21 cellular contexts compared by ENCODE assay signal in the genomic region with DNA sequence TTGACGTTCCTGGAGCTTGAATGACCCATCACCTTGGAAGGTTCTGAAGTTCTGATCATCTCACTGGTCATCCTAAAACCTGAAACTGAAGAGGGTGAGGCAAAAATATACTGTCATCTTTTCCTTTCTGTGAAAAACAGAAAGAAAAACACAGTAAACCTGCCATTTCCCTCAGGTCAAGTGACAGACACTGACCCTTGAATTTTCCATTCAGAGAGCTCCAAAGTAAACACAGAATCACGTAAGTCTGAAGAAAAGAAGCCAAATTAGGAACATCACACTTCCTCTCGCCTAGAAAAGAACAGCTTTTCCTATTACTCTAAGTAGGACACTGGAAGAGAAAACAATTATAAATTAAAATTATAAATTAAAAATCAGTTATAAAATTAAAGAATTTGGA.
A peak's percentile ranks its signal among the peaks of the same experiment; 100 is the strongest.
DNase-seq lines count a peak whose midpoint lies in the region; ATAC-seq and TF ChIP-seq lines count a peak whose summit lies in the region.
"Had no signal": no experiment of that assay in that cellular context is flagged by ENCODE, and none has a peak within 500 bp of the region (broad histone marks: within the 10 kb centered on the region; RNA-seq: fewer than 3 reads in every experiment).

No MANE protein-coding gene starts in this region.

- no peak for TF ChIP-seq EP300 in gastroesophageal sphincter (IDR thresholded peaks at IDR 0.05)
- peak; percentile 87 to 93 for TF ChIP-seq EP300 in tibial nerve (IDR thresholded peaks at IDR 0.05)

- no peaks in the 10 kb centered on the region for H3K79me2 ChIP-seq in mesendoderm (ENCODE audit: control insufficient read depth, insufficient read depth, low read length)

- H3K27ac Mint-ChIP-seq in CD8-positive, alpha-beta T cell, result no peak overlapping the region
- H3K27ac Mint-ChIP-seq: activated CD8-positive, alpha-beta T cell treated with anti-CD3 and anti-CD28 coated beads, Interleukin-2, amount 10 ng/mL, durations not matched to agents 7 days and 5 days; activated naive CD4-positive, alpha-beta T cell treated with anti-CD3 and anti-CD28 coated beads, Interleukin-2, amount 50 U/mL, for 72 hours had no signal

- H2BK120ac ChIP-seq in mesendoderm (ENCODE audit: low read depth, low read length), result no peak overlapping the region

- peaks cover 0 to 21% (median 12%) of the 10 kb centered on the region in 9 donors for H3K4me1 ChIP-seq in heart right ventricle
- H3K4me1 ChIP-seq in gastroesophageal sphincter, result peaks cover 2 to 33% (median 4%) of the 10 kb centered on the region in 3 donors
- no peaks in the 10 kb centered on the region for H3K4me1 ChIP-seq in mesendoderm (ENCODE audit: control insufficient read depth, low read depth, low read length)
- H3K4me1 ChIP-seq in tibial nerve, result peaks cover 0 to 6% (median 0%) of the 10 kb centered on the region in 4 donors
- H3K4me1 ChIP-seq in CD8-positive, alpha-beta T cell (ENCODE audit: insufficient read depth, low read length), result peaks cover 7% of the 10 kb centered on the region
- H3K4me1 ChIP-seq: BE2C, SJSA1 had no signal

- no peak overlapping the region for H2BK5ac ChIP-seq in mesendoderm (ENCODE audit: low read length)

- CTCF ChIA-PET in CD8-positive, alpha-beta T cell (lab: Charles Lee), result no interaction called here

- H3K9me3 ChIP-seq in heart right ventricle (no peaks in the 10 kb centered on the region), gastroesophageal sphincter (no peaks in the 10 kb centered on the region), tibial nerve (no peaks in the 10 kb centered on the region)
- no peaks in the 10 kb centered on the region for H3K9me3 ChIP-seq in CD8-positive, alpha-beta T cell (ENCODE audit: low read length)
- H3K9me3 ChIP-seq: BE2C, SJSA1 had no signal

- H2BK15ac ChIP-seq in mesendoderm (replicated peaks; ENCODE audit: low read depth), result no peak overlapping the region

- ATAC-seq in heart right ventricle (peak in 6 of 8 donors; percentile 31 to 81 (median 72)), left cardiac atrium (no peak), gastroesophageal sphincter (peak; percentile 37)
- ATAC-seq in CD8-positive, alpha-beta T cell, result no peak
- ATAC-seq: activated CD8-positive, alpha-beta T cell treated with anti-CD3 and anti-CD28 coated beads, Interleukin-2, amount 10 ng/mL, durations not matched to agents 7 days and 5 days; activated naive CD4-positive, alpha-beta T cell treated with anti-CD3 and anti-CD28 coated beads, Interleukin-2, amount 50 U/mL, for 72 hours had no signal

- H3K27me3 ChIP-seq in heart right ventricle (no peaks in the 10 kb centered on the region), gastroesophageal sphincter (no peaks in the 10 kb centered on the region), mesendoderm (ENCODE audit: insufficient read depth, low read length, poor library complexity) (no peaks in the 10 kb centered on the region), tibial nerve (no peaks in the 10 kb centered on the region)
- H3K27me3 ChIP-seq in CD8-positive, alpha-beta T cell (ENCODE audit: insufficient read depth, low read length), result no peaks in the 10 kb centered on the region
- H3K27me3 ChIP-seq: BE2C, SJSA1 had no signal

- H3K56ac ChIP-seq in mesendoderm (ENCODE audit: low read length), result no peak overlapping the region

- H3K9ac ChIP-seq in mesendoderm (ENCODE audit: low read length), result no peak overlapping the region

- no peak overlapping the region for H4K8ac ChIP-seq in mesendoderm (ENCODE audit: low read depth, low read length)

- H3K23ac ChIP-seq in mesendoderm (ENCODE audit: low read length), result no peak overlapping the region

- H3K4me3 ChIP-seq in heart right ventricle (no peak overlapping the region), gastroesophageal sphincter (no peak overlapping the region), mesendoderm (ENCODE audit: low read length) (no peak overlapping the region), tibial nerve (no peak overlapping the region)
- no peak overlapping the region for H3K4me3 ChIP-seq in CD8-positive, alpha-beta T cell (ENCODE audit: low read depth, low read length)
- H3K4me3 ChIP-seq: dorsolateral prefrontal cortex, SJSA1 had no signal

- WGBS in heart right ventricle, 2 donors, result 53 to 60% methylated on average over 3 of the region's 3 CpGs
- 39 to 57% methylated on average over 1 to 3 of the region's 3 CpGs for WGBS in gastroesophageal sphincter (ENCODE audit: low coverage in 1 of 2), 2 donors
- no CpG with 5 or more reads among the region's 3 CpGs for WGBS in mesendoderm (ENCODE audit: extremely low coverage, insufficient coverage, low lambda C conversion rate)
- WGBS in tibial nerve, 2 donors, result 43 to 60% methylated on average over 3 of the region's 3 CpGs

- peaks cover 16% of the 10 kb centered on the region for H3K4me1 Mint-ChIP-seq in CD8-positive, alpha-beta T cell (ENCODE audit: low read depth)

- H3K4ac ChIP-seq in mesendoderm (ENCODE audit: low read depth, low read length), result no peak overlapping the region

- peak overlapping the region; percentile 22 for H3K18ac ChIP-seq in mesendoderm (ENCODE audit: low read length)

- no peak overlapping the region for H4K5ac ChIP-seq in mesendoderm (ENCODE audit: low read length)

- H2AK5ac ChIP-seq in mesendoderm (ENCODE audit: low read length), result no peak overlapping the region

- no peaks in the 10 kb centered on the region for H3K36me3 ChIP-seq in heart right ventricle
- H3K36me3 ChIP-seq in gastroesophageal sphincter, result no peaks in the 10 kb centered on the region
- H3K36me3 ChIP-seq in mesendoderm (ENCODE audit: control insufficient read depth, insufficient read depth, low read length), result no peaks in the 10 kb centered on the region
- no peaks in the 10 kb centered on the region for H3K36me3 ChIP-seq in tibial nerve
- no peaks in the 10 kb centered on the region for H3K36me3 ChIP-seq in CD8-positive, alpha-beta T cell (ENCODE audit: insufficient read depth, low read length)
- H3K36me3 ChIP-seq: BE2C, SJSA1 had no signal

- H3K27ac ChIP-seq in heart right ventricle (peak overlapping the region in 8 of 10 donors; percentile 7 to 59 (median 34)), gastroesophageal sphincter (peak overlapping the region in 3 of 4 donors; percentile 34 to 57 (median 51)), mesendoderm (ENCODE audit: low read depth, low read length) (no peak overlapping the region), tibial nerve (peak overlapping the region in 2 of 4 donors; percentile 71)
- H3K27ac ChIP-seq in CD8-positive, alpha-beta T cell (ENCODE audit: low read depth, low read length), result no peak overlapping the region
- H3K27ac ChIP-seq: SJSA1 had no signal

- DNase-seq in heart right ventricle (peak in 1 of 2 donors; percentile 24), left cardiac atrium (no peak), mesendoderm (no peak), tibial nerve (ENCODE audit: low spot score in 2 of 2) (no peak), AG20443 (ENCODE audit: low spot score) (no peak), nucleus accumbens (lab: John Stamatoyannopoulos, UW) (no peak)
- DNase-seq in CD8-positive, alpha-beta T cell, result no peak
- DNase-seq: activated CD8-positive, alpha-beta T cell treated with anti-CD3 and anti-CD28 coated beads, Interleukin-2, amount 10 ng/mL, durations not matched to agents 7 days and 5 days; BE2C; central memory CD4-positive, alpha-beta T cell; DMS153; dorsolateral prefrontal cortex; islet precursor cell; Kasumi-1; MV-4-11; NCI-H1436 treated with DMSO at 0.1 percent for 48 hours; NCI-H510A treated with DMSO at 0.1 percent for 48 hours; stimulated activated CD4-positive, alpha-beta T cell treated with anti-CD3 and anti-CD28 coated beads, Interleukin-2, amount 100 ng/mL, for 48 hours had no signal

- no peak overlapping the region for H3K4me3 Mint-ChIP-seq in CD8-positive, alpha-beta T cell
- H3K4me3 Mint-ChIP-seq: activated CD8-positive, alpha-beta T cell treated with anti-CD3 and anti-CD28 coated beads, Interleukin-2, amount 10 ng/mL, durations not matched to agents 7 days and 5 days had no signal

- H3K4me2 ChIP-seq in mesendoderm (ENCODE audit: low read length), result no peak overlapping the region

- H3K9me3 Mint-ChIP-seq in CD8-positive, alpha-beta T cell, result no peaks in the 10 kb centered on the region

- H3K27me3 Mint-ChIP-seq in CD8-positive, alpha-beta T cell (ENCODE audit: low read depth), result no peaks in the 10 kb centered on the region

- TF ChIP-seq CTCF in heart right ventricle (IDR thresholded peaks at IDR 0.05) (no peak), gastroesophageal sphincter (IDR thresholded peaks at IDR 0.05) (no peak), tibial nerve (IDR thresholded peaks at IDR 0.05) (no peak)
- no peak for TF ChIP-seq CTCF in CD8-positive, alpha-beta T cell (IDR thresholded peaks at IDR 0.05)

- TF ChIP-seq POLR2A in gastroesophageal sphincter (IDR thresholded peaks at IDR 0.05), result no peak
- TF ChIP-seq POLR2A in tibial nerve (IDR thresholded peaks at IDR 0.05), result no peak

- POLR2A ChIA-PET in CD8-positive, alpha-beta T cell (lab: Charles Lee), result interaction anchor here (1.2 kb wide), 1 partner anchor 33 kb away, joined by 3 read pairs; no protein-coding TSS in a partner anchor

- H3K79me1 ChIP-seq in mesendoderm (ENCODE audit: low read length), result no peaks in the 10 kb centered on the region

- intact Hi-C loops in heart right ventricle (cut with DNase I), result loop anchor here in 3 of 10 donors (10.0 kb wide), 3 partner anchors 87 to 157 kb away; no protein-coding TSS in a partner anchor
- intact Hi-C loops in left cardiac atrium (cut with DNase I), result no loop called here
- intact Hi-C loops in CD8-positive, alpha-beta T cell (cut with DNase I, micrococcal nuclease), result no loop called here

- no peaks in the 10 kb centered on the region for H3K36me3 Mint-ChIP-seq in CD8-positive, alpha-beta T cell
- H3K36me3 Mint-ChIP-seq: activated naive CD4-positive, alpha-beta T cell treated with anti-CD3 and anti-CD28 coated beads, Interleukin-2, amount 50 U/mL, for 72 hours had no signal

Comparison
In these comparisons a context has a peak if more than half of its experiments do, and no peak if none do; other contexts are left out.
1. ATAC-seq: peak in heart right ventricle (6 of 8) and gastroesophageal sphincter (single experiment); none in left cardiac atrium (0 of 2) and CD8-positive, alpha-beta T cell (single experiment).
2. H3K27ac ChIP-seq: peak in heart right ventricle (8 of 10) and gastroesophageal sphincter (3 of 4); none in mesendoderm (single experiment) and CD8-positive, alpha-beta T cell (single experiment).